11 cellular contexts compared by ENCODE assay signal in genomic region chr14:100081997-100082625, GRCh38. TPM values are rescaled to one million over a fixed set of nuclear protein-coding genes. Genes with fewer than 3 reads are reported as not detected.
DNase-seq lines count a peak whose midpoint lies in the region; ATAC-seq, FAIRE-seq and TF ChIP-seq lines count a peak whose summit lies in the region.
"Had no signal": no experiment of that assay in that cellular context is flagged by ENCODE, and none has a peak within 500 bp of the region (broad histone marks: within the 10 kb centered on the region; RNA-seq: fewer than 3 reads in every experiment).

No MANE protein-coding gene starts in this region.

- H3K4me3 Mint-ChIP-seq in CD8-positive, alpha-beta T cell: peak overlapping the region; percentile 82
- H3K4me3 Mint-ChIP-seq in T-cell: peak overlapping the region; percentile 73 to 87 (median 76)
- peak overlapping the region; percentile 86 for H3K4me3 Mint-ChIP-seq in activated naive CD8-positive, alpha-beta T cell

- no peaks in the 10 kb centered on the region for H3K9me3 Mint-ChIP-seq in CD8-positive, alpha-beta T cell
- no peaks in the 10 kb centered on the region for H3K9me3 Mint-ChIP-seq in T-cell
- H3K9me3 Mint-ChIP-seq in activated naive CD8-positive, alpha-beta T cell (ENCODE audit: low read depth): no peaks in the 10 kb centered on the region

- H3K36me3 ChIP-seq in CD8-positive, alpha-beta T cell (ENCODE audit: insufficient read depth, low read length): peaks cover 36% of the 10 kb centered on the region
- peaks cover 10% of the 10 kb centered on the region for H3K36me3 ChIP-seq in neutrophil
- no peaks in the 10 kb centered on the region; the same call in 1 of the 2 replicates for H3K36me3 ChIP-seq in H7 (replicated peaks; ENCODE audit: control insufficient read depth, insufficient read depth, low read length)

- peaks cover 83% of the 10 kb centered on the region for H3K36me3 Mint-ChIP-seq in CD8-positive, alpha-beta T cell
- peaks cover 60% of the 10 kb centered on the region for H3K36me3 Mint-ChIP-seq in T-cell
- H3K36me3 Mint-ChIP-seq in activated naive CD8-positive, alpha-beta T cell: peaks cover 21% of the 10 kb centered on the region

- CTCF ChIA-PET in CD8-positive, alpha-beta T cell (lab: Charles Lee): interaction anchor here (0.6 to 35.4 kb wide), 5 partner anchors 9 to 99 kb away, joined by 3 to 1143 read pairs (median 6); partner anchors contain the start of gene EVL
- CTCF ChIA-PET in T-cell (lab: Charles Lee): interaction anchor here (0.6 to 6.1 kb wide), 13 partner anchors 8 to 169 kb away, joined by 3 to 143 read pairs (median 5); partner anchors contain the start of gene EVL (in 1 of the 2)

- POLR2A ChIA-PET in CD8-positive, alpha-beta T cell (lab: Charles Lee): interaction anchor here (0.8 to 23.8 kb wide), 5 partner anchors 13 to 137 kb away, joined by 3 to 700 read pairs (median 4); partner anchors contain the start of gene EVL
- POLR2A ChIA-PET in T-cell (lab: Charles Lee): interaction anchor here (1.0 to 4.7 kb wide), 6 partner anchors 12 to 24 kb away, joined by 3 to 55 read pairs (median 4); partner anchors contain the start of gene EVL (in 1 of the 2)

- H3K27me3 Mint-ChIP-seq in CD8-positive, alpha-beta T cell (ENCODE audit: low read depth): no peaks in the 10 kb centered on the region
- H3K27me3 Mint-ChIP-seq in T-cell: no peaks in the 10 kb centered on the region
- no peaks in the 10 kb centered on the region for H3K27me3 Mint-ChIP-seq in activated naive CD8-positive, alpha-beta T cell

- peak; percentile 9 for ATAC-seq in CD8-positive, alpha-beta T cell
- ATAC-seq in T-cell (replicated peaks in 1 of 4): peak in 1 of 4 experiments; percentile 1

- intact Hi-C loops in CD8-positive, alpha-beta T cell (cut with DNase I, micrococcal nuclease): no loop called here

- H3K27ac ChIP-seq in CD8-positive, alpha-beta T cell (ENCODE audit: low read depth, low read length): peak overlapping the region; percentile 32
- peak overlapping the region; percentile 55 for H3K27ac ChIP-seq in neutrophil

- peak overlapping the region; percentile 40 for H3K4me3 ChIP-seq in CD8-positive, alpha-beta T cell (ENCODE audit: low read depth, low read length)
- no peak overlapping the region for H3K4me3 ChIP-seq in neutrophil (ENCODE audit: low read depth in 1 of 2, low read length in 1 of 2)
- no peak overlapping the region for H3K4me3 ChIP-seq in H7 (ENCODE audit: insufficient read depth, low read depth, low read length)

- DNase-seq in CD8-positive, alpha-beta T cell: peak in 2 of 7 experiments; percentile 41 to 50
- DNase-seq in T-cell: peak in 1 of 34 experiments; percentile 37
- no peak for DNase-seq in frontal cortex (ENCODE audit: low spot score in 2 of 2)
- DNase-seq in NCI-H146 (lab: John Stamatoyannopoulos, UW): no peak
- no peak for DNase-seq in H7
- DNase-seq: BE2C, DMS79 treated with DMSO at 0.1 percent for 48 hours, NCI-H1694 had no signal

- H3K4me1 Mint-ChIP-seq in CD8-positive, alpha-beta T cell (ENCODE audit: low read depth): peaks cover 95% of the 10 kb centered on the region
- H3K4me1 Mint-ChIP-seq in T-cell: peaks cover 96 to 99% (median 99%) of the 10 kb centered on the region in 3 donors
- peaks cover 96% of the 10 kb centered on the region for H3K4me1 Mint-ChIP-seq in activated naive CD8-positive, alpha-beta T cell (ENCODE audit: low read depth)

- TF ChIP-seq CTCF in CD8-positive, alpha-beta T cell (IDR thresholded peaks at IDR 0.05): no peak
- TF ChIP-seq CTCF in neutrophil (IDR thresholded peaks at IDR 0.05): no peak

- H3K4me1 ChIP-seq in CD8-positive, alpha-beta T cell (ENCODE audit: insufficient read depth, low read length): peaks cover 94% of the 10 kb centered on the region
- peaks cover 37 to 39% of the 10 kb centered on the region in 2 experiments for H3K4me1 ChIP-seq in neutrophil (ENCODE audit: control insufficient read depth in 1 of 2, insufficient read depth in 1 of 2, low read depth in 1 of 2, low read length in 1 of 2)
- H3K4me1 ChIP-seq: BE2C had no signal

- no peak for FAIRE-seq in frontal cortex (lab: Jason Lieb, UNC)
- FAIRE-seq: colon had no signal

- no peaks in the 10 kb centered on the region for H3K27me3 ChIP-seq in CD8-positive, alpha-beta T cell (ENCODE audit: insufficient read depth, low read length)
- H3K27me3 ChIP-seq in neutrophil: no peaks in the 10 kb centered on the region
- H3K27me3 ChIP-seq in H7 (ENCODE audit: control insufficient read depth, insufficient read depth, low read length): no peaks in the 10 kb centered on the region
- H3K27me3 ChIP-seq: BE2C had no signal

- H3K27ac Mint-ChIP-seq in CD8-positive, alpha-beta T cell: peak overlapping the region; percentile 99
- H3K27ac Mint-ChIP-seq in T-cell: peak overlapping the region; percentile 95 to 97
- H3K27ac Mint-ChIP-seq in activated naive CD8-positive, alpha-beta T cell: peak overlapping the region; percentile 99

- no peaks in the 10 kb centered on the region for H3K9me3 ChIP-seq in CD8-positive, alpha-beta T cell (ENCODE audit: low read length)
- no peaks in the 10 kb centered on the region for H3K9me3 ChIP-seq in neutrophil
- H3K9me3 ChIP-seq: BE2C had no signal

RNA-seq across cellular contexts. Expression of gene EVL, which starts 16.9 kb away (rescaled TPM):
- 100 to 1,000 TPM; 573 to 578 TPM for total RNA-seq in CD8-positive, alpha-beta T cell
- total RNA-seq in T-cell (1,000 to 10,000 TPM; 1,049 to 1,157 (median 1,125) TPM), frontal cortex (73.0 TPM)
- total RNA-seq in H7 (2014; rRNA removed; shearing (Covaris generic)): 35.9 and 38.9 TPM in 2 replicates
